8 cellular contexts compared by ENCODE assay signal in the genomic region with DNA sequence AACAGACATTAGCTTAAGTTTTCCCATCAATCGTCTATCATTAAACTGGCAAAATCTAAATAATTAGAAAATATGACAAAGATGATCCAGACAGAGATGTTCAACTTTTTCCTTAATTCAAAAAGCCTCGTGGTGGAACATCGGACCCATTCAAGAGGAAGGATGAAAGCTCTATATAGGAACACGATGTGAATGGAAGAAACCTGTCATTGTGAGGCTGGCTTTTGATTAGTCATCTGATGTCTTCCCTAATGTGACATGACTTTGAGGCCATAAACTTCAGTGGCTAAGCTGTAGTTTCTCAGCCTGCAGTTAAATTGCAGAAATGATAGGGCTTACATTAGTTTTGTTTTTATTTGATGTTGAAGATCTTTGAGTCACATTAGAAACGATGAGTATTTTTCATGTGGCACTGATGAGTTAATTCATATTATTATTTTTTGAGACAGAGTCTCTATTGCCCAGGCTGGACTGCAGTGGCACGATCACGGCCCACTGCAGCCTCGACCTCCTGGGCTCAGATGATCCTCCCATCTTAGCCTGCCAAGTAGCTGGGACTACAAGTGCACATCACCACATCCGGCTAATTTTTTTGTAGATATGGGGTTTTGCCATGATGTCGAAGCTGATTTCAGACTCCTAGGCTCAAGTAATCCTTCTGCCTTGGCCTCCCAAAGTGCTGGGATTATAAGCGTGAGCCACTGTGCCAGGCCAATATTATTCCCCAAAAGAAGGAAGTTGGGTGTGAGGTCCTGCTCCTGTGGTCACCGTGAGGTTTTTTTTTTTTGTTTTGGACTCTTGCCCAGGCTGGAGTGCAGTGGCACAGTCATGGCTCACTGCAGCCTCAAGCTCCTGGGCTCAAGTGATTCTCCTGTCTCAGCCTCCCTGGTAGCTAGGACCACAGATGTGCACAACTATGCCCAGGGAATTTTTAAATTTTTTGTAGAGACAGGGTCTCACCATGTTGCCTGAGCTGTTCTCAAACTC. TPM values are rescaled to one million over a fixed set of nuclear protein-coding genes. Genes with fewer than 3 reads are reported as not detected.
DNase-seq lines count a peak whose midpoint lies in the region; ATAC-seq, FAIRE-seq and TF ChIP-seq lines count a peak whose summit lies in the region.

No MANE protein-coding gene starts in this region.

- intact Hi-C loops in CD8-positive, alpha-beta T cell (cut with DNase I, micrococcal nuclease): loop anchor here (1.0 to 5.0 kb wide), 4 partner anchors 9 to 263 kb away; a partner anchor contains a TSS

- H3K27me3 Mint-ChIP-seq in CD8-positive, alpha-beta T cell (ENCODE audit: low read depth): no peaks in the 10 kb centered on the region
- H3K27me3 Mint-ChIP-seq in astrocyte (ENCODE audit: low read depth, unreplicated experiment) (no peaks in the 10 kb centered on the region), memory B cell (no peaks in the 10 kb centered on the region)

- H3K27ac Mint-ChIP-seq in CD8-positive, alpha-beta T cell: peak overlapping the region; percentile 98
- H3K27ac Mint-ChIP-seq in astrocyte (ENCODE audit: unreplicated experiment) (peak overlapping the region; percentile 82), memory B cell (peak overlapping the region; percentile 99)

- peak overlapping the region; percentile 93 for H3K27ac ChIP-seq in CD8-positive, alpha-beta T cell (ENCODE audit: low read depth, low read length)
- H3K27ac ChIP-seq in astrocyte (ENCODE audit: low read depth, low read length): no peak overlapping the region

- no peak for TF ChIP-seq CTCF in CD8-positive, alpha-beta T cell (IDR thresholded peaks at IDR 0.05)
- TF ChIP-seq CTCF in LNCaP clone FGC (IDR thresholded peaks at IDR 0.05; ENCODE audit: control insufficient read depth, extremely low read depth, insufficient read depth) (no peak), astrocyte (IDR thresholded peaks at IDR 0.05; ENCODE audit: insufficient read depth, low read depth, low read length) (no peak), GM13976 (IDR thresholded peaks at IDR 0.05; ENCODE audit: borderline replicate concordance, control extremely low read depth, extremely low read depth, insufficient read depth, missing control alignments) (no peak)

- ATAC-seq in CD8-positive, alpha-beta T cell: no peak
- ATAC-seq in memory B cell (ENCODE audit: low read depth) (no peak), HG03469 (IDR thresholded peaks at IDR 0.05; ENCODE audit: unreplicated experiment) (no peak)

- CTCF ChIA-PET in CD8-positive, alpha-beta T cell (lab: Charles Lee): interaction anchor here (0.8 to 2.8 kb wide), 13 partner anchors 9 to 213 kb away, joined by 3 to 14 read pairs (median 5); no protein-coding TSS in a partner anchor

- FAIRE-seq in astrocyte (lab: Jason Lieb, UNC): no peak

- peaks cover 56% of the 10 kb centered on the region for H3K4me1 Mint-ChIP-seq in CD8-positive, alpha-beta T cell (ENCODE audit: low read depth)
- H3K4me1 Mint-ChIP-seq in astrocyte (ENCODE audit: low read depth, unreplicated experiment) (peaks cover 4% of the 10 kb centered on the region), memory B cell (peaks cover 26% of the 10 kb centered on the region)

- in situ Hi-C loops in GM13976 (cut with MboI; ENCODE audit: low sequenced_read_pairs, unreplicated experiment): no loop called here

- H3K9ac ChIP-seq in astrocyte (ENCODE audit: low read length): peak overlapping the region; percentile 94

- peak overlapping the region; percentile 90 for H3K4me2 ChIP-seq in astrocyte (ENCODE audit: low read length)

- peak in 1 of 7 experiments; percentile 33 for DNase-seq in CD8-positive, alpha-beta T cell
- DNase-seq in LNCaP clone FGC (ENCODE audit: low read depth): no peak
- no peak for DNase-seq in astrocyte (ENCODE audit: low read depth)
- DNase-seq in memory B cell (ENCODE audit: low spot score in 2 of 2): no peak
- DNase-seq in hypothalamus (lab: John Stamatoyannopoulos, UW): no peak
- DNase-seq in GM13976 (ENCODE audit: low spot score): no peak
- DNase-seq in NCI-H2227 treated with DMSO at 0.1 percent for 48 hours (lab: John Stamatoyannopoulos, UW): no peak

- peaks cover 25% of the 10 kb centered on the region for H3K36me3 Mint-ChIP-seq in CD8-positive, alpha-beta T cell
- peaks cover 1% of the 10 kb centered on the region for H3K36me3 Mint-ChIP-seq in astrocyte (ENCODE audit: low read depth, unreplicated experiment)
- peaks cover 8% of the 10 kb centered on the region for H3K36me3 Mint-ChIP-seq in memory B cell

- no peak overlapping the region for H2AFZ ChIP-seq in astrocyte (ENCODE audit: low read depth, low read length)

- peak overlapping the region; percentile 96 for H3K4me3 Mint-ChIP-seq in CD8-positive, alpha-beta T cell
- H3K4me3 Mint-ChIP-seq in astrocyte (ENCODE audit: unreplicated experiment): peak overlapping the region; percentile 93
- H3K4me3 Mint-ChIP-seq in memory B cell: peak overlapping the region; percentile 95

- peaks cover 49% of the 10 kb centered on the region for H3K4me1 ChIP-seq in CD8-positive, alpha-beta T cell (ENCODE audit: insufficient read depth, low read length)
- H3K4me1 ChIP-seq in astrocyte (ENCODE audit: insufficient read depth, low read length): peaks cover 9% of the 10 kb centered on the region

- H3K27me3 ChIP-seq in CD8-positive, alpha-beta T cell (ENCODE audit: insufficient read depth, low read length): no peaks in the 10 kb centered on the region
- no peaks in the 10 kb centered on the region for H3K27me3 ChIP-seq in astrocyte (ENCODE audit: insufficient read depth, low read length)

- H3K4me3 ChIP-seq in CD8-positive, alpha-beta T cell (ENCODE audit: low read depth, low read length): peak overlapping the region; percentile 94
- H3K4me3 ChIP-seq in LNCaP clone FGC (ENCODE audit: low read depth, low read length) (peak overlapping the region; percentile 91), astrocyte (ENCODE audit: insufficient read depth, low read depth, low read length) (peak overlapping the region; percentile 91)

- no peaks in the 10 kb centered on the region for H3K36me3 ChIP-seq in CD8-positive, alpha-beta T cell (ENCODE audit: insufficient read depth, low read length)
- no peaks in the 10 kb centered on the region for H3K36me3 ChIP-seq in astrocyte (ENCODE audit: insufficient read depth, low read length)

- peaks cover 8% of the 10 kb centered on the region for H3K79me2 ChIP-seq in astrocyte (ENCODE audit: insufficient read depth, low read length)

- no peaks in the 10 kb centered on the region for H4K20me1 ChIP-seq in astrocyte (ENCODE audit: insufficient read depth, low read length)

- no peaks in the 10 kb centered on the region for H3K9me3 ChIP-seq in CD8-positive, alpha-beta T cell (ENCODE audit: low read length)
- no peaks in the 10 kb centered on the region for H3K9me3 ChIP-seq in astrocyte (ENCODE audit: insufficient read depth, low read depth, low read length)

- POLR2A ChIA-PET in CD8-positive, alpha-beta T cell (lab: Charles Lee): interaction anchor here (0.7 to 4.5 kb wide), 12 partner anchors 10 to 208 kb away, joined by 3 to 43 read pairs (median 10); a partner anchor contains a TSS

- H3K9me3 Mint-ChIP-seq in CD8-positive, alpha-beta T cell: no peaks in the 10 kb centered on the region
- no peaks in the 10 kb centered on the region for H3K9me3 Mint-ChIP-seq in astrocyte (ENCODE audit: unreplicated experiment)
- H3K9me3 Mint-ChIP-seq in memory B cell: no peaks in the 10 kb centered on the region

RNA-seq across cellular contexts. Expression of a gene that starts 1.3 kb away (rescaled TPM):
- total RNA-seq in CD8-positive, alpha-beta T cell: 10 to 100 TPM; 61.0 to 71.1 TPM
- total RNA-seq in astrocyte: 76.2 and 78.0 TPM in 2 replicates

RNA-seq across cellular contexts. Expression of a gene that starts 41.7 kb away (rescaled TPM):
- 10 to 100 TPM; 10.7 to 11.0 TPM for total RNA-seq in CD8-positive, alpha-beta T cell
- total RNA-seq in astrocyte: 0.34 and 0.62 TPM in 2 replicates

RNA-seq across cellular contexts. Expression of a gene that starts 42.1 kb away (rescaled TPM):
- 10 to 100 TPM in 1 of 2 experiments, 1 to 10 TPM in 1; 6.7 to 10.6 TPM for total RNA-seq in CD8-positive, alpha-beta T cell
- 2.6 and 4.0 TPM in 2 replicates for total RNA-seq in astrocyte
